33 cellular contexts compared by ENCODE assay signal in the genomic region with DNA sequence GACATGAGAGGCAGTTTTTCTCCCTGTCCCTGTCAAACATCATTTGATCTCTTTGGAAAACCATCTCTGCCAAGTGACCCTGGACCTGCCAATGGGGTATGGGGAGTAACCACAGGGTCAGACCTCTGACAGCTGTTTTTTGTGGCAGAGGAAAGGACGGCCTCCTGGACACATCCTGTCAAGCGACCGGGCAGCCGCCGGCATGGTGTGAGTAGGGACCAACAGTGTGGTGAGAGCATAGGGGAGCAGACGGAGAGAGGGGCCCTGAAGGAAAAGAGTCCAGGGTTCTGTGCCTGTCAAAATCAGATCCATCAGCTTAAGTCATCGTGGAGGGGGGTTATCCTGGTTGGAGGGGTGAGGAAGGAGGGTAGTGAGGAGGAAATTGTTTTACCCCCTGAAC. TPM values are rescaled to one million over a fixed set of nuclear protein-coding genes. Genes with fewer than 3 reads are reported as not detected.
"Had no signal": no experiment of that assay in that cellular context is flagged by ENCODE, and none has a peak within 500 bp of the region (broad histone marks: within the 10 kb centered on the region; RNA-seq: fewer than 3 reads in every experiment).

No MANE protein-coding gene starts in this region.

- H3K79me2 ChIP-seq: parathyroid adenoma had no signal

- H3K9me3 Mint-ChIP-seq: naive B cell; naive thymus-derived CD8-positive, alpha-beta T cell; natural killer cell treated with Interleukin-12 subunit alpha and Interleukin-12 subunit beta and Interleukin-15 and Interleukin-18, amount 100 ng/mL, for 72 hours; nephron progenitor cell; neural progenitor cell; stimulated activated effector memory CD8-positive, alpha-beta T cell treated with anti-CD3 and anti-CD28 coated beads, Interleukin-12 subunit alpha, Interleukin-12 subunit beta, amount 100 ng/mL, for 72 hours; stimulated activated naive B cell treated with anti-CD40 and anti-IgM and Interleukin-4, amounts not matched to agents 10 μg/mL and 1 μg/mL and 100 μg/mL, for 72 hours; stimulated activated naive CD8-positive, alpha-beta T cell treated with anti-CD3 and anti-CD28 coated beads, Interleukin-15, Interleukin-2, amounts not matched to agents 100 ng/mL and 50 ng/mL, for 24 hours had no signal

- DNase-seq: naive B cell; naive thymus-derived CD8-positive, alpha-beta T cell; nephron progenitor cell; occipital lobe; ovary; posterior cingulate gyrus; psoas muscle; right cardiac atrium; right lobe of liver; sigmoid colon; small intestine; stimulated activated CD4-positive, alpha-beta T cell treated with anti-CD3 and anti-CD28 coated beads, Interleukin-15, amount 100 ng/mL, for 24 hours; stimulated activated CD4-positive, alpha-beta T cell treated with anti-CD3 and anti-CD28 coated beads, Interleukin-2, amount 100 ng/mL, for 24 hours; stimulated activated CD4-positive, alpha-beta T cell treated with anti-CD3 and anti-CD28 coated beads, Interleukin-2, amount 100 ng/mL, for 48 hours; stimulated activated CD4-positive, alpha-beta T cell treated with anti-CD3 and anti-CD28 coated beads, Interleukin-4, amount 100 ng/mL, for 24 hours; stimulated activated naive B cell treated with anti-CD40 and anti-IgM and Interleukin-4, amounts not matched to agents 10 μg/mL and 1 μg/mL and 100 μg/mL, for 72 hours; stimulated activated naive CD4-positive, alpha-beta T cell treated with Interleukin-2 at 50 U/mL for 16 hours; stomach; thyroid gland; trophoblast cell had no signal

- H3K4me1 Mint-ChIP-seq: nephron progenitor cell had no signal

- H3K27ac ChIP-seq: neural progenitor cell, ovary, parathyroid adenoma, psoas muscle, right lobe of liver, sigmoid colon, stomach, thoracic aorta, thyroid gland, tibial nerve, upper lobe of left lung, vagina had no signal

- ATAC-seq: naive thymus-derived CD8-positive, alpha-beta T cell; natural killer cell treated with Interleukin-12 subunit alpha and Interleukin-12 subunit beta and Interleukin-15 and Interleukin-18, amount 100 ng/mL, for 72 hours; psoas muscle; right cardiac atrium; right lobe of liver; stimulated activated effector memory CD8-positive, alpha-beta T cell treated with anti-CD3 and anti-CD28 coated beads, Interleukin-12 subunit alpha, Interleukin-12 subunit beta, amount 100 ng/mL, for 72 hours; stimulated activated naive B cell treated with anti-CD40 and anti-IgM and Interleukin-4, amounts not matched to agents 10 μg/mL and 1 μg/mL and 100 μg/mL, for 72 hours had no signal

- H3K4me3 Mint-ChIP-seq: naive B cell; naive thymus-derived CD8-positive, alpha-beta T cell; natural killer cell treated with Interleukin-12 subunit alpha and Interleukin-12 subunit beta and Interleukin-15 and Interleukin-18, amount 100 ng/mL, for 72 hours; nephron progenitor cell; neural progenitor cell; stimulated activated effector memory CD8-positive, alpha-beta T cell treated with anti-CD3 and anti-CD28 coated beads, Interleukin-12 subunit alpha, Interleukin-12 subunit beta, amount 100 ng/mL, for 72 hours; stimulated activated naive B cell treated with anti-CD40 and anti-IgM and Interleukin-4, amounts not matched to agents 10 μg/mL and 1 μg/mL and 100 μg/mL, for 72 hours; stimulated activated naive CD8-positive, alpha-beta T cell treated with anti-CD3 and anti-CD28 coated beads, Interleukin-15, Interleukin-2, amounts not matched to agents 100 ng/mL and 50 ng/mL, for 24 hours had no signal

- H3K9me3 ChIP-seq: ovary, psoas muscle, right lobe of liver, sigmoid colon, stomach, thoracic aorta, thyroid gland, tibial nerve, upper lobe of left lung, vagina had no signal

- H2AFZ ChIP-seq: neural progenitor cell, parathyroid adenoma had no signal

- H3K4me1 ChIP-seq: neural progenitor cell, parathyroid adenoma, right lobe of liver, thyroid gland had no signal

- H3K27ac Mint-ChIP-seq: natural killer cell treated with Interleukin-12 subunit alpha and Interleukin-12 subunit beta and Interleukin-15 and Interleukin-18, amount 100 ng/mL, for 72 hours; nephron progenitor cell; neural progenitor cell; progenitor cell of endocrine pancreas; stimulated activated effector memory CD8-positive, alpha-beta T cell treated with anti-CD3 and anti-CD28 coated beads, Interleukin-12 subunit alpha, Interleukin-12 subunit beta, amount 100 ng/mL, for 72 hours; stimulated activated naive B cell treated with anti-CD40 and anti-IgM and Interleukin-4, amounts not matched to agents 10 μg/mL and 1 μg/mL and 100 μg/mL, for 72 hours; stimulated activated naive CD8-positive, alpha-beta T cell treated with anti-CD3 and anti-CD28 coated beads, Interleukin-15, Interleukin-2, amounts not matched to agents 100 ng/mL and 50 ng/mL, for 24 hours had no signal

- H3K27me3 Mint-ChIP-seq: naive B cell; naive thymus-derived CD8-positive, alpha-beta T cell; natural killer cell treated with Interleukin-12 subunit alpha and Interleukin-12 subunit beta and Interleukin-15 and Interleukin-18, amount 100 ng/mL, for 72 hours; progenitor cell of endocrine pancreas; stimulated activated naive B cell treated with anti-CD40 and anti-IgM and Interleukin-4, amounts not matched to agents 10 μg/mL and 1 μg/mL and 100 μg/mL, for 72 hours; stimulated activated naive CD8-positive, alpha-beta T cell treated with anti-CD3 and anti-CD28 coated beads, Interleukin-15, Interleukin-2, amounts not matched to agents 100 ng/mL and 50 ng/mL, for 24 hours had no signal

- H3K27me3 ChIP-seq: neural progenitor cell, ovary, right lobe of liver, sigmoid colon, stomach, thyroid gland, tibial nerve, upper lobe of left lung, vagina had no signal

- H3K4me3 ChIP-seq: neural progenitor cell, ovary, psoas muscle, right lobe of liver, sigmoid colon, stomach, thoracic aorta, thyroid gland, tibial nerve, upper lobe of left lung, vagina had no signal

- H3K4me2 ChIP-seq: neural progenitor cell had no signal

- FAIRE-seq: small intestine had no signal

- H3K36me3 ChIP-seq: neural progenitor cell, ovary had no signal

RNA-seq across cellular contexts. Expression of gene WFDC3, which starts 10.2 kb away (rescaled TPM):
- total RNA-seq: naive thymus-derived CD8-positive, alpha-beta T cell; natural killer cell treated with Interleukin-12 subunit alpha and Interleukin-12 subunit beta and Interleukin-15 and Interleukin-18, amount 100 ng/mL, for 72 hours; occipital lobe; skeletal muscle tissue; subcutaneous adipose tissue; thoracic aorta; vagina had no signal

RNA-seq across cellular contexts. Expression of gene UBE2C, which starts 10.6 kb away (rescaled TPM):
- total RNA-seq: thoracic aorta had no signal

RNA-seq across cellular contexts. Expression of gene TNNC2, which starts 25.3 kb away (rescaled TPM):
- total RNA-seq: natural killer cell treated with Interleukin-12 subunit alpha and Interleukin-12 subunit beta and Interleukin-15 and Interleukin-18, amount 100 ng/mL, for 72 hours; progenitor cell of endocrine pancreas; renal cortical epithelial cell; thoracic aorta; vagina had no signal
